20 cellular contexts compared by ENCODE assay signal in genomic region chr3:174325834-174326705, GRCh38.
A peak's percentile ranks its signal among the peaks of the same experiment; 100 is the strongest.
DNase-seq lines count a peak whose midpoint lies in the region; ATAC-seq, FAIRE-seq and TF ChIP-seq lines count a peak whose summit lies in the region.
"Had no signal": no experiment of that assay in that cellular context is flagged by ENCODE, and none has a peak within 500 bp of the region (broad histone marks: within the 10 kb centered on the region; RNA-seq: fewer than 3 reads in every experiment).

No MANE protein-coding gene starts in this region.

- no peak for TF ChIP-seq POLR2A in lower leg skin (IDR thresholded peaks at IDR 0.05)
- TF ChIP-seq POLR2A in ovary (IDR thresholded peaks at IDR 0.05) = no peak

- no peaks in the 10 kb centered on the region for H3K27me3 ChIP-seq in ovary
- H3K27me3 ChIP-seq: dorsolateral prefrontal cortex, gastrocnemius medialis, suprapubic skin had no signal

- no peak overlapping the region for H3K27ac ChIP-seq in ovary
- H3K27ac ChIP-seq: dorsolateral prefrontal cortex, gastrocnemius medialis, suprapubic skin had no signal

- in situ Hi-C loops in Caki2 (cut with HindIII; ENCODE audit: low pct_unique_long_range_greater_than_20kb, low sequenced_read_pairs) = no loop called here

- intact Hi-C loops in lower leg skin (cut with DNase I; ENCODE audit: low total_unique reads) (no loop called here), ovary (cut with DNase I) (no loop called here)

- H3K36me3 Mint-ChIP-seq in T-helper 17 cell (ENCODE audit: low read depth) = no peaks in the 10 kb centered on the region
- H3K36me3 Mint-ChIP-seq: CD4-positive, CD25-positive, alpha-beta regulatory T cell; immature natural killer cell had no signal

- no peaks in the 10 kb centered on the region for H3K4me1 ChIP-seq in ovary (ENCODE audit: insufficient read depth)
- H3K4me1 ChIP-seq: gastrocnemius medialis had no signal

- ATAC-seq in T-helper 17 cell = no peak
- ATAC-seq in HG03460 (IDR thresholded peaks at IDR 0.05; ENCODE audit: unreplicated experiment) = no peak
- ATAC-seq: activated T-cell treated with anti-CD3 and anti-CD28 coated beads, Interleukin-2, amount 50 U/mL, for 4 hours; gastrocnemius medialis; Right ventricle myocardium inferior had no signal

- no peak for TF ChIP-seq EP300 in ovary (IDR thresholded peaks at IDR 0.05)

- H3K27me3 Mint-ChIP-seq in T-helper 17 cell = no peaks in the 10 kb centered on the region
- H3K27me3 Mint-ChIP-seq: CD4-positive, CD25-positive, alpha-beta regulatory T cell had no signal

- TF ChIP-seq CTCF in lower leg skin (IDR thresholded peaks at IDR 0.05) (no peak), ovary (IDR thresholded peaks at IDR 0.05) (no peak)

- H3K4me3 ChIP-seq in lower leg skin (ENCODE audit: low read depth, poor library complexity, severe bottlenecking) (no peak overlapping the region), ovary (no peak overlapping the region)
- H3K4me3 ChIP-seq: dorsolateral prefrontal cortex, gastrocnemius medialis, suprapubic skin had no signal

- 27 to 29% methylated on average over 7 of the region's 7 CpGs for WGBS in lower leg skin, 2 donors
- WGBS in ovary, 3 donors = 58 to 69% (median 67%) methylated on average over 7 of the region's 7 CpGs

- no peak overlapping the region for H3K4me3 Mint-ChIP-seq in T-helper 17 cell
- H3K4me3 Mint-ChIP-seq: activated T-cell treated with anti-CD3 and anti-CD28 coated beads, Interleukin-2, amount 50 U/mL, for 4 hours; CD4-positive, CD25-positive, alpha-beta regulatory T cell; immature natural killer cell had no signal

- H3K36me3 ChIP-seq in ovary = no peaks in the 10 kb centered on the region
- H3K36me3 ChIP-seq: gastrocnemius medialis, suprapubic skin had no signal

- FAIRE-seq in endometrium (lab: Jason Lieb, UNC) = peak; percentile 83
- FAIRE-seq: HTR-8/SVneo had no signal

- H3K4me1 Mint-ChIP-seq in T-helper 17 cell = no peaks in the 10 kb centered on the region
- H3K4me1 Mint-ChIP-seq: CD4-positive, CD25-positive, alpha-beta regulatory T cell; immature natural killer cell had no signal

- no peaks in the 10 kb centered on the region for H3K9me3 ChIP-seq in ovary
- peaks cover 2% of the 10 kb centered on the region for H3K9me3 ChIP-seq in T-helper 17 cell (ENCODE audit: control insufficient read depth, low read length, poor library complexity, severe bottlenecking)
- H3K9me3 ChIP-seq: gastrocnemius medialis, suprapubic skin had no signal

- no peak overlapping the region for H3K27ac Mint-ChIP-seq in T-helper 17 cell
- H3K27ac Mint-ChIP-seq: CD4-positive, CD25-positive, alpha-beta regulatory T cell; immature natural killer cell had no signal

- DNase-seq in Caki2 (ENCODE audit: low read depth) (peak; percentile 16), NCI-H69 (lab: John Stamatoyannopoulos, UW) (peak; percentile 19), renal cortical epithelial cell (ENCODE audit: low read depth) (peak; percentile 47), lower leg skin (ENCODE audit: low spot score in 2 of 2) (no peak), ovary (no peak), T-helper 17 cell (no peak)
- DNase-seq: activated CD4-positive, alpha-beta T cell treated with anti-CD3 and anti-CD28 coated beads, Interleukin-2, amount 50 U/mL, for 1 hour; activated T-cell treated with anti-CD3 and anti-CD28 coated beads, Interleukin-2, amount 50 U/mL, for 4 hours; amygdala; CD4-positive, CD25-positive, alpha-beta regulatory T cell; dorsolateral prefrontal cortex; gastrocnemius medialis; immature natural killer cell; mesendoderm; MM.1S had no signal

Comparison
In these comparisons a context has a peak if more than half of its experiments do, and no peak if none do; other contexts are left out.
1. DNase-seq: peak in Caki2 (single experiment), NCI-H69 (single experiment) and renal cortical epithelial cell (single experiment); none in lower leg skin (0 of 2), ovary (0 of 5) and T-helper 17 cell (0 of 3).